Comparison of ENCODE assay signal across 1 cellular context in the genomic region with DNA sequence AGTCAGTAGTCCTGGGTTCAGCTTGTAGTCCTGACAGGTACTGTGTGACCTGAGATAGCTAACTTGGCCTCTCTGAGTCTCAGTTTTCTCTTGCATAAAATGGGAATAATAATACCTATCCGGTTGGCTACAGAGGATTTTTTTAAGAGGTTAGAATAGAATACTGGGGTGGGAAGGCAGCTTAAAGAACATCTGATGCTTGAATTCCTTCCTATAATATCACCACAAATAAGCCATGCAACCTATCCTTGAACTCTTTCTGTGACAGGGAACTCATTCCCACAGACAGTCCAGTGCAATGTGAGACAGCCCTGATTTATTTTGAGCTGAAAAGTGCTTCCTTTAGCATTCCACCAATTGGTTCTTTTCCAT.
TF ChIP-seq lines count a peak whose summit lies in the region.

No MANE protein-coding gene starts in this region.

TF ChIP-seq in HEK293, 187 proteins besides CTCF, POLR2A, EP300 and RAD21 (continued from another document):
- TF ChIP-seq, protein P1, sequence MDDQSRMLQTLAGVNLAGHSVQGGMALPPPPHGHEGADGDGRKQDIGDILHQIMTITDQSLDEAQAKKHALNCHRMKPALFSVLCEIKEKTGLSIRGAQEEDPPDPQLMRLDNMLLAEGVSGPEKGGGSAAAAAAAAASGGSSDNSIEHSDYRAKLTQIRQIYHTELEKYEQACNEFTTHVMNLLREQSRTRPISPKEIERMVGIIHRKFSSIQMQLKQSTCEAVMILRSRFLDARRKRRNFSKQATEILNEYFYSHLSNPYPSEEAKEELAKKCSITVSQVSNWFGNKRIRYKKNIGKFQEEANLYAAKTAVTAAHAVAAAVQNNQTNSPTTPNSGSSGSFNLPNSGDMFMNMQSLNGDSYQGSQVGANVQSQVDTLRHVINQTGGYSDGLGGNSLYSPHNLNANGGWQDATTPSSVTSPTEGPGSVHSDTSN (CRISPR knock-in tag; IDR thresholded peaks at IDR 0.05), result no peak
- TF ChIP-seq ZNF112 (tag by site-specific recombination; IDR thresholded peaks at IDR 0.05) (no peak), ZNF600 (tag by site-specific recombination; IDR thresholded peaks at IDR 0.05) (no peak), TRIM28 (IDR thresholded peaks at IDR 0.05; ENCODE audit: borderline replicate concordance, low read length) (no peak), EGR2 (tag by site-specific recombination; IDR thresholded peaks at IDR 0.05; ENCODE audit: low read depth) (no peak), ZNF10 (tag by site-specific recombination; IDR thresholded peaks at IDR 0.05) (no peak), WT1 (tag by site-specific recombination; IDR thresholded peaks at IDR 0.05) (no peak), ZNF670 (tag by site-specific recombination; IDR thresholded peaks at IDR 0.05; ENCODE audit: low read depth) (no peak), GFI1B (tag by site-specific recombination; IDR thresholded peaks at IDR 0.05) (no peak), ZNF48 (tag by site-specific recombination; IDR thresholded peaks at IDR 0.05) (no peak), BCL11A (tag by site-specific recombination; IDR thresholded peaks at IDR 0.05; ENCODE audit: low read depth) (no peak)
